In genomic region chr2:133255363-133255762, GRCh38 we compare ENCODE assay signal across 15 cellular contexts.
A peak's percentile ranks its signal among the peaks of the same experiment; 100 is the strongest.
DNase-seq lines count a peak whose midpoint lies in the region; ATAC-seq and TF ChIP-seq lines count a peak whose summit lies in the region.
"Had no signal": no experiment of that assay in that cellular context is flagged by ENCODE, and none has a peak within 500 bp of the region (broad histone marks: within the 10 kb centered on the region; RNA-seq: fewer than 3 reads in every experiment).

No MANE protein-coding gene starts in this region.

- H3K9me3 ChIP-seq in fibroblast of lung (ENCODE audit: control insufficient read depth, insufficient read depth, low read depth, low read length): no peaks in the 10 kb centered on the region

- H3K27me3 ChIP-seq in fibroblast of lung (ENCODE audit: control insufficient read depth, insufficient read depth, low read length) (no peaks in the 10 kb centered on the region), layer of hippocampus (ENCODE audit: control insufficient read depth, insufficient read depth, low read length) (no peaks in the 10 kb centered on the region)

- H3K79me2 ChIP-seq in fibroblast of lung (ENCODE audit: control insufficient read depth, insufficient read depth, low read length): peaks cover 1% of the 10 kb centered on the region

- H3K4me2 ChIP-seq in fibroblast of lung (ENCODE audit: extremely low read depth, insufficient read depth, low read length): peak overlapping the region; percentile 66
- H3K4me2 ChIP-seq: GM23338 had no signal

- H3K9ac ChIP-seq in fibroblast of lung (ENCODE audit: insufficient read depth, low read length): no peak overlapping the region

- no peaks in the 10 kb centered on the region for H3K36me3 ChIP-seq in fibroblast of lung (ENCODE audit: control insufficient read depth, insufficient read depth, low read length)

- no peak overlapping the region for H3K27ac ChIP-seq in fibroblast of lung (ENCODE audit: insufficient read depth, low read length)
- peak overlapping the region; percentile 20 for H3K27ac ChIP-seq in layer of hippocampus (ENCODE audit: low read depth, low read length)

- no peaks in the 10 kb centered on the region for H4K20me1 ChIP-seq in fibroblast of lung (ENCODE audit: control insufficient read depth, extremely low read depth, insufficient read depth, low read length)

- ATAC-seq in GM21619 (IDR thresholded peaks at IDR 0.05; ENCODE audit: unreplicated experiment): no peak
- ATAC-seq: GM23338 had no signal

- TF ChIP-seq CTCF in fibroblast of lung (conservative IDR thresholded peaks at IDR 0.05 in 1 of 2, IDR thresholded peaks at IDR 0.05 in 1 of 2; ENCODE audit: low read depth in 1 of 2, low read length in 2 of 2): no peak

- H3K4me3 ChIP-seq in fibroblast of lung (replicated peaks in 1 of 4; ENCODE audit: control extremely low read depth in 1 of 4, insufficient read depth in 1 of 4, low read depth in 3 of 4, low read length in 4 of 4): no peak overlapping the region
- H3K4me3 ChIP-seq: GM23338 had no signal

- DNase-seq in EH (ENCODE audit: low read depth) (peak; percentile 18), fibroblast of lung (ENCODE audit: low read depth in 2 of 2) (no peak), superior temporal gyrus (ENCODE audit: extremely low spot score) (peak; percentile 76), RKO (ENCODE audit: low spot score) (no peak)
- no peak for DNase-seq in stimulated activated CD4-positive, alpha-beta T cell treated with anti-CD3 and anti-CD28 coated beads, Interleukin-4, amount 100 ng/mL, for 4 hours
- DNase-seq: 8988T; ACHN; Calu3; CD4-positive, alpha-beta T cell; DMS79; EL; H9 had no signal

- peaks cover 4% of the 10 kb centered on the region for H3K4me1 ChIP-seq in fibroblast of lung (ENCODE audit: control insufficient read depth, extremely low read depth, insufficient read depth, low read length)

- peak overlapping the region; percentile 29 for H2AFZ ChIP-seq in fibroblast of lung (ENCODE audit: low read length)
- H2AFZ ChIP-seq: GM23338 had no signal

Comparison
In these comparisons a context has a peak if more than half of its experiments do, and no peak if none do; other contexts are left out.
1. DNase-seq: peak in EH (single experiment) and superior temporal gyrus (single experiment); none in fibroblast of lung (0 of 2), stimulated activated CD4-positive, alpha-beta T cell treated with anti-CD3 and anti-CD28 coated beads, Interleukin-4, amount 100 ng/mL, for 4 hours (0 of 2) and RKO (single experiment).